20 cellular contexts compared by ENCODE assay signal in genomic region chr1:3921786-3922185, GRCh38. TPM values are rescaled to one million over a fixed set of nuclear protein-coding genes. Genes with fewer than 3 reads are reported as not detected.
DNase-seq lines count a peak whose midpoint lies in the region; ATAC-seq and TF ChIP-seq lines count a peak whose summit lies in the region.
"Had no signal": no experiment of that assay in that cellular context is flagged by ENCODE, and none has a peak within 500 bp of the region (broad histone marks: within the 10 kb centered on the region; RNA-seq: fewer than 3 reads in every experiment).

No MANE protein-coding gene starts in this region.

- no peak overlapping the region for H3K4ac ChIP-seq in mesenchymal stem cell (ENCODE audit: low read depth in 1 of 2, low read length in 2 of 2)

- H2AK5ac ChIP-seq in mesenchymal stem cell (ENCODE audit: low read length, severe bottlenecking), result no peak overlapping the region

- no peak overlapping the region for H3K9ac ChIP-seq in mesenchymal stem cell (ENCODE audit: low read length)

- peaks cover 15% of the 10 kb centered on the region for H3K4me1 Mint-ChIP-seq in activated CD4-positive, alpha-beta memory T cell treated with anti-CD3 and anti-CD28 coated beads, Interleukin-2, amount 10 ng/mL, durations not matched to agents 7 days and 5 days
- H3K4me1 Mint-ChIP-seq in activated CD4-positive, alpha-beta memory T cell treated with anti-CD3 and anti-CD28 coated beads for 36 hours (ENCODE audit: low read depth), result peaks cover 7% of the 10 kb centered on the region
- H3K4me1 Mint-ChIP-seq: activated CD4-positive, alpha-beta T cell treated with anti-CD3 and anti-CD28 coated beads, Interleukin-2, amount 10 ng/mL, durations not matched to agents 24 days and 14 days had no signal

- intact Hi-C loops in activated CD4-positive, alpha-beta memory T cell treated with anti-CD3 and anti-CD28 coated beads for 36 hours (cut with micrococcal nuclease), result loop anchor here (1.0 kb wide), 1 partner anchor 19 kb away; no protein-coding TSS in a partner anchor
- intact Hi-C loops in posterior vena cava (cut with DNase I), result no loop called here

- H3K4me3 ChIP-seq in WI38 (ENCODE audit: low read depth, low read length) (peak overlapping the region; percentile 23; the same call in 1 of the 2 replicates), mesenchymal stem cell (ENCODE audit: insufficient read depth in 1 of 2, low read depth in 1 of 2, low read length in 2 of 2) (no peak overlapping the region)
- H3K4me3 ChIP-seq: dorsolateral prefrontal cortex, psoas muscle had no signal

- H3K9me3 Mint-ChIP-seq in activated CD4-positive, alpha-beta memory T cell treated with anti-CD3 and anti-CD28 coated beads, Interleukin-2, amount 10 ng/mL, durations not matched to agents 7 days and 5 days, result no peaks in the 10 kb centered on the region
- no peaks in the 10 kb centered on the region for H3K9me3 Mint-ChIP-seq in activated CD4-positive, alpha-beta memory T cell treated with anti-CD3 and anti-CD28 coated beads for 36 hours
- H3K9me3 Mint-ChIP-seq: activated CD4-positive, alpha-beta T cell treated with anti-CD3 and anti-CD28 coated beads, Interleukin-2, amount 10 ng/mL, durations not matched to agents 24 days and 14 days; type B pancreatic cell had no signal

- H4K91ac ChIP-seq in mesenchymal stem cell (ENCODE audit: low read length), result no peak overlapping the region

- WGBS in mesenchymal stem cell, result 89% methylated on average over 9 of the region's 9 CpGs

- DNase-seq in activated CD4-positive, alpha-beta memory T cell treated with anti-CD3 and anti-CD28 coated beads, Interleukin-2, amount 10 ng/mL, durations not matched to agents 7 days and 5 days, result no peak
- no peak for DNase-seq in activated CD4-positive, alpha-beta memory T cell treated with anti-CD3 and anti-CD28 coated beads for 36 hours
- peak; percentile 64 for DNase-seq in posterior vena cava (ENCODE audit: low spot score)
- no peak for DNase-seq in mesenchymal stem cell
- no peak for DNase-seq in GM10266 (ENCODE audit: extremely low spot score)
- DNase-seq: 8988T; activated CD4-positive, alpha-beta T cell treated with anti-CD3 and anti-CD28 coated beads, Interleukin-2, amount 10 ng/mL, durations not matched to agents 24 days and 14 days; DMS53; GDM1; HCEC 1CT; kidney glomerular epithelial cell; NCI-H1105 treated with DMSO at 0.1 percent for 48 hours; NK-92 treated with Interleukin-12 subunit alpha and Interleukin-12 subunit beta, amount 100 ng/mL, for 24 hours; psoas muscle had no signal

- no peak overlapping the region for H2BK120ac ChIP-seq in mesenchymal stem cell (ENCODE audit: low read depth, low read length)

- H3K27ac Mint-ChIP-seq in activated CD4-positive, alpha-beta memory T cell treated with anti-CD3 and anti-CD28 coated beads, Interleukin-2, amount 10 ng/mL, durations not matched to agents 7 days and 5 days, result no peak overlapping the region
- H3K27ac Mint-ChIP-seq in activated CD4-positive, alpha-beta memory T cell treated with anti-CD3 and anti-CD28 coated beads for 36 hours, result no peak overlapping the region
- H3K27ac Mint-ChIP-seq: activated CD4-positive, alpha-beta T cell treated with anti-CD3 and anti-CD28 coated beads, Interleukin-2, amount 10 ng/mL, durations not matched to agents 24 days and 14 days; type B pancreatic cell had no signal

- no peak overlapping the region for H2AFZ ChIP-seq in mesenchymal stem cell (ENCODE audit: low read depth, low read length)

- peak overlapping the region; percentile 40 for H3K27ac ChIP-seq in KOPT-K1 (ENCODE audit: low read depth, low read length, poor library complexity, severe bottlenecking)
- no peak overlapping the region for H3K27ac ChIP-seq in mesenchymal stem cell (ENCODE audit: low read length, poor library complexity, severe bottlenecking)
- H3K27ac ChIP-seq: dorsolateral prefrontal cortex, HL-60, psoas muscle had no signal

- no peaks in the 10 kb centered on the region for H3K79me1 ChIP-seq in mesenchymal stem cell (replicated peaks; ENCODE audit: low read length, poor library complexity, severe bottlenecking)

- H3K23ac ChIP-seq in mesenchymal stem cell (ENCODE audit: low read length in 2 of 2), result no peak overlapping the region

- CTCF ChIA-PET in activated CD4-positive, alpha-beta memory T cell treated with anti-CD3 and anti-CD28 coated beads, Interleukin-2, amount 10 ng/mL, durations not matched to agents 7 days and 5 days (lab: Charles Lee), result no interaction called here
- CTCF ChIA-PET in activated CD4-positive, alpha-beta memory T cell treated with anti-CD3 and anti-CD28 coated beads for 36 hours (lab: Charles Lee), result no interaction called here

- no peak overlapping the region for H3K4me2 ChIP-seq in mesenchymal stem cell (ENCODE audit: low read length, poor library complexity, severe bottlenecking)

- no peaks in the 10 kb centered on the region for H3K27me3 Mint-ChIP-seq in activated CD4-positive, alpha-beta memory T cell treated with anti-CD3 and anti-CD28 coated beads, Interleukin-2, amount 10 ng/mL, durations not matched to agents 7 days and 5 days
- H3K27me3 Mint-ChIP-seq in activated CD4-positive, alpha-beta memory T cell treated with anti-CD3 and anti-CD28 coated beads for 36 hours, result peaks cover 11% of the 10 kb centered on the region
- H3K27me3 Mint-ChIP-seq: activated CD4-positive, alpha-beta T cell treated with anti-CD3 and anti-CD28 coated beads, Interleukin-2, amount 10 ng/mL, durations not matched to agents 24 days and 14 days had no signal

- no peak overlapping the region for H2BK12ac ChIP-seq in mesenchymal stem cell (ENCODE audit: low read length in 2 of 2)

- H3K36me3 ChIP-seq in KOPT-K1 (ENCODE audit: insufficient read depth, low read length), result no peaks in the 10 kb centered on the region
- H3K36me3 ChIP-seq in mesenchymal stem cell (ENCODE audit: control insufficient read depth in 1 of 2, insufficient read depth in 2 of 2, low read depth in 1 of 2, low read length in 2 of 2), result no peaks in the 10 kb centered on the region

- no peaks in the 10 kb centered on the region for H3K36me3 Mint-ChIP-seq in activated CD4-positive, alpha-beta memory T cell treated with anti-CD3 and anti-CD28 coated beads, Interleukin-2, amount 10 ng/mL, durations not matched to agents 7 days and 5 days (ENCODE audit: low read depth)
- H3K36me3 Mint-ChIP-seq in activated CD4-positive, alpha-beta memory T cell treated with anti-CD3 and anti-CD28 coated beads for 36 hours, result no peaks in the 10 kb centered on the region
- H3K36me3 Mint-ChIP-seq: type B pancreatic cell had no signal

- no peak overlapping the region for H3K18ac ChIP-seq in mesenchymal stem cell (ENCODE audit: low read depth in 1 of 2, low read length in 2 of 2)

- H3K4me3 Mint-ChIP-seq in activated CD4-positive, alpha-beta memory T cell treated with anti-CD3 and anti-CD28 coated beads, Interleukin-2, amount 10 ng/mL, durations not matched to agents 7 days and 5 days, result peak overlapping the region; percentile 28
- H3K4me3 Mint-ChIP-seq in activated CD4-positive, alpha-beta memory T cell treated with anti-CD3 and anti-CD28 coated beads for 36 hours, result no peak overlapping the region
- H3K4me3 Mint-ChIP-seq: activated CD4-positive, alpha-beta T cell treated with anti-CD3 and anti-CD28 coated beads, Interleukin-2, amount 10 ng/mL, durations not matched to agents 24 days and 14 days; type B pancreatic cell had no signal

- no peak overlapping the region for H2BK5ac ChIP-seq in mesenchymal stem cell (ENCODE audit: low read depth, low read length, poor library complexity, severe bottlenecking)

- H4K8ac ChIP-seq in mesenchymal stem cell (ENCODE audit: low read length), result no peak overlapping the region

- POLR2A ChIA-PET in activated CD4-positive, alpha-beta memory T cell treated with anti-CD3 and anti-CD28 coated beads, Interleukin-2, amount 10 ng/mL, durations not matched to agents 7 days and 5 days (lab: Charles Lee), result no interaction called here
- POLR2A ChIA-PET in activated CD4-positive, alpha-beta memory T cell treated with anti-CD3 and anti-CD28 coated beads for 36 hours (lab: Charles Lee), result no interaction called here

- peaks cover 0 to 25% of the 10 kb centered on the region in 2 experiments for H3K27me3 ChIP-seq in mesenchymal stem cell (ENCODE audit: control insufficient read depth in 1 of 2, insufficient read depth in 1 of 2, low read length in 2 of 2)

- ATAC-seq in GM18907 (IDR thresholded peaks at IDR 0.05; ENCODE audit: unreplicated experiment), result no peak
- ATAC-seq: psoas muscle had no signal

- H3K14ac ChIP-seq in mesenchymal stem cell (ENCODE audit: low read length in 2 of 2), result no peak overlapping the region

- H3K9me3 ChIP-seq in KOPT-K1 (ENCODE audit: insufficient read depth, low read length, poor library complexity, severe bottlenecking) (peaks cover 13% of the 10 kb centered on the region), mesenchymal stem cell (ENCODE audit: control insufficient read depth, low read length) (no peaks in the 10 kb centered on the region)
- H3K9me3 ChIP-seq: psoas muscle had no signal

- TF ChIP-seq CTCF in WI38 (IDR thresholded peaks at IDR 0.05; ENCODE audit: low read depth, low read length), result no peak
- no peak for TF ChIP-seq CTCF in GM10266 (IDR thresholded peaks at IDR 0.05; ENCODE audit: control insufficient read depth, insufficient read depth, low read depth, missing control alignments)

- H2BK15ac ChIP-seq in mesenchymal stem cell (ENCODE audit: low read depth, poor library complexity, severe bottlenecking), result no peak overlapping the region

- H3K4me1 ChIP-seq in mesenchymal stem cell (ENCODE audit: control insufficient read depth, insufficient read depth, low read depth, low read length), result no peaks in the 10 kb centered on the region
- H3K4me1 ChIP-seq: psoas muscle had no signal

RNA-seq across cellular contexts. Expression of gene C1orf174, which starts 21.7 kb away (rescaled TPM):
- total RNA-seq in activated CD4-positive, alpha-beta memory T cell treated with anti-CD3 and anti-CD28 coated beads, Interleukin-2, amount 10 ng/mL, durations not matched to agents 7 days and 5 days, result 10 to 100 TPM; 24.1 to 25.5 TPM
- 10 to 100 TPM; 32.8 to 33.5 TPM for total RNA-seq in activated CD4-positive, alpha-beta memory T cell treated with anti-CD3 and anti-CD28 coated beads for 36 hours
- 10 to 100 TPM; 18.7 to 20.4 TPM for total RNA-seq in posterior vena cava
- polyA plus RNA-seq in mesenchymal stem cell (2013, experiment 1 of 2), result 23.5 TPM
- polyA plus RNA-seq in mesenchymal stem cell (2013, experiment 2 of 2), result 24.0 TPM
